In the genomic region with DNA sequence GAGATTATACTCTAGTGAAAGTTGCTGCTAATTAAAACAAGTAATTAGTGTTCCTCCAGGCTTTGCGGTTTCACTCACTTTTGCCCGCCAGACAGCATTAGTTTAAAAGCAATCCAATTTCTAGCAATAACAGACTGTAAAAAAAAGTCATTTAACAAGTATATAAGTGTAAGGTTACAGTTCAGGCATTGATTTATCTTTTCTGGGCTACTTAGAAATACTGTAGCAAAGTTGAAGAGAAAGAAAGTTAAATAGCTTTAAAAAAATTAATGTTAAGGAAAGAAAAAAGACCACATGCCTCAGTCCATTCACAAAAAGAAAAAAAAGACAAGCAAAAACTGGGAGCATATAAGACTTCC, we compare ENCODE assay signal across 16 cellular contexts.
"Had no signal": no experiment of that assay in that cellular context is flagged by ENCODE, and none has a peak within 500 bp of the region (broad histone marks: within the 10 kb centered on the region; RNA-seq: fewer than 3 reads in every experiment).

No MANE protein-coding gene starts in this region.

- H3K27me3 Mint-ChIP-seq: natural killer cell treated with Interleukin-12 subunit alpha and Interleukin-12 subunit beta and Interleukin-15 and Interleukin-18, amount 100 ng/mL, for 72 hours had no signal

- H3K4me3 ChIP-seq: colonic mucosa, lung, right atrium auricular region had no signal

- H3K36me3 ChIP-seq: colonic mucosa, right atrium auricular region had no signal

- DNase-seq: colonic mucosa; dermis blood vessel endothelial cell; effector CD4-positive, alpha-beta T cell; kidney; left cardiac atrium; left ventricle myocardium superior; mesenchymal stem cell; midbrain; posterior cingulate gyrus; small intestine; stimulated activated CD4-positive, alpha-beta T cell treated with anti-CD3 and anti-CD28 coated beads, Interleukin-2, amount 100 ng/mL, for 48 hours; stimulated activated naive CD4-positive, alpha-beta T cell treated with Interleukin-2 at 50 U/mL for 16 hours; trophoblast cell had no signal

- H3K36me3 Mint-ChIP-seq: natural killer cell treated with Interleukin-12 subunit alpha and Interleukin-12 subunit beta and Interleukin-15 and Interleukin-18, amount 100 ng/mL, for 72 hours had no signal

- H3K4me3 Mint-ChIP-seq: natural killer cell treated with Interleukin-12 subunit alpha and Interleukin-12 subunit beta and Interleukin-15 and Interleukin-18, amount 100 ng/mL, for 72 hours had no signal

- H3K27me3 ChIP-seq: colonic mucosa, right atrium auricular region had no signal

- H3K27ac Mint-ChIP-seq: natural killer cell treated with Interleukin-12 subunit alpha and Interleukin-12 subunit beta and Interleukin-15 and Interleukin-18, amount 100 ng/mL, for 72 hours had no signal

- ATAC-seq: left cardiac atrium; left ventricle myocardium superior; natural killer cell treated with Interleukin-12 subunit alpha and Interleukin-12 subunit beta and Interleukin-15 and Interleukin-18, amount 100 ng/mL, for 72 hours had no signal

- H3K9me3 ChIP-seq: colonic mucosa, right atrium auricular region had no signal

- H3K27ac ChIP-seq: colonic mucosa, right atrium auricular region had no signal

- H3K4me1 ChIP-seq: colonic mucosa, right atrium auricular region had no signal
